In genomic region chr2:71700880-71701397, GRCh38 we compare ENCODE assay signal across 10 cellular contexts.
DNase-seq lines count a peak whose midpoint lies in the region; ATAC-seq and TF ChIP-seq lines count a peak whose summit lies in the region.
"Had no signal": no experiment of that assay in that cellular context is flagged by ENCODE, and none has a peak within 500 bp of the region (broad histone marks: within the 10 kb centered on the region; RNA-seq: fewer than 3 reads in every experiment).

No MANE protein-coding gene starts in this region.

- ATAC-seq in right cardiac atrium (peak; percentile 85 to 87), psoas muscle (peak; percentile 87 to 91 (median 90)), foreskin keratinocyte (no peak)
- ATAC-seq in naive thymus-derived CD4-positive, alpha-beta T cell: no peak

- H3K27ac Mint-ChIP-seq in naive thymus-derived CD4-positive, alpha-beta T cell: no peak overlapping the region
- H3K27ac Mint-ChIP-seq in endothelial cell (ENCODE audit: unreplicated experiment): no peak overlapping the region

- POLR2A ChIA-PET in naive thymus-derived CD4-positive, alpha-beta T cell (lab: Charles Lee): no interaction called here

- no peak for TF ChIP-seq CTCF in ascending aorta (IDR thresholded peaks at IDR 0.05)
- no peak for TF ChIP-seq CTCF in psoas muscle (IDR thresholded peaks at IDR 0.05)
- TF ChIP-seq CTCF in endothelial cell (IDR thresholded peaks at IDR 0.05; ENCODE audit: unreplicated experiment): no peak
- TF ChIP-seq CTCF in foreskin keratinocyte (conservative IDR thresholded peaks at IDR 0.05): no peak

- no peak overlapping the region for H3K4me3 Mint-ChIP-seq in naive thymus-derived CD4-positive, alpha-beta T cell
- no peak overlapping the region for H3K4me3 Mint-ChIP-seq in endothelial cell (ENCODE audit: unreplicated experiment)

- peak; percentile 72 for DNase-seq in AG20443 (ENCODE audit: low spot score)
- DNase-seq in ascending aorta (ENCODE audit: low spot score in 2 of 2): peak; percentile 56 to 94
- peak; percentile 90 to 95 (median 94) for DNase-seq in right cardiac atrium
- DNase-seq in psoas muscle: peak; percentile 84 to 94
- DNase-seq in naive thymus-derived CD4-positive, alpha-beta T cell: no peak
- no peak for DNase-seq in foreskin melanocyte
- DNase-seq in endothelial cell (ENCODE audit: low spot score): no peak
- DNase-seq in foreskin keratinocyte: no peak
- DNase-seq: NCI-H2029, T-helper 2 cell had no signal

- no peaks in the 10 kb centered on the region for H3K27me3 ChIP-seq in ascending aorta
- no peaks in the 10 kb centered on the region for H3K27me3 ChIP-seq in right cardiac atrium (ENCODE audit: control insufficient read depth, insufficient read depth)
- no peaks in the 10 kb centered on the region for H3K27me3 ChIP-seq in psoas muscle (ENCODE audit: insufficient read depth in 3 of 3, low read length in 2 of 3)
- no peaks in the 10 kb centered on the region for H3K27me3 ChIP-seq in naive thymus-derived CD4-positive, alpha-beta T cell (ENCODE audit: control insufficient read depth in 2 of 2, insufficient read depth in 2 of 2, low read length in 2 of 2)
- peaks cover 37% of the 10 kb centered on the region for H3K27me3 ChIP-seq in foreskin keratinocyte

- H3K9me3 Mint-ChIP-seq in naive thymus-derived CD4-positive, alpha-beta T cell: no peaks in the 10 kb centered on the region
- no peaks in the 10 kb centered on the region for H3K9me3 Mint-ChIP-seq in endothelial cell (ENCODE audit: unreplicated experiment)

- H3K9me3 ChIP-seq in ascending aorta: no peaks in the 10 kb centered on the region
- no peaks in the 10 kb centered on the region for H3K9me3 ChIP-seq in right cardiac atrium (ENCODE audit: control insufficient read depth, low read length)
- no peaks in the 10 kb centered on the region for H3K9me3 ChIP-seq in psoas muscle
- H3K9me3 ChIP-seq in naive thymus-derived CD4-positive, alpha-beta T cell (ENCODE audit: control insufficient read depth in 2 of 3, low read length in 3 of 3): no peaks in the 10 kb centered on the region

- H3K27ac ChIP-seq in ascending aorta: peak overlapping the region; percentile 71 to 80
- H3K27ac ChIP-seq in right cardiac atrium (ENCODE audit: low read length): peak overlapping the region; percentile 94
- peak overlapping the region; percentile 90 for H3K27ac ChIP-seq in psoas muscle
- H3K27ac ChIP-seq in naive thymus-derived CD4-positive, alpha-beta T cell (ENCODE audit: low read depth, low read length): no peak overlapping the region
- no peak overlapping the region for H3K27ac ChIP-seq in foreskin keratinocyte

- H3K36me3 Mint-ChIP-seq in naive thymus-derived CD4-positive, alpha-beta T cell: no peaks in the 10 kb centered on the region
- H3K36me3 Mint-ChIP-seq in endothelial cell (ENCODE audit: low read depth, unreplicated experiment): peaks cover 17% of the 10 kb centered on the region

- 39% methylated on average over 13 of the region's 13 CpGs for WGBS in right cardiac atrium
- WGBS in psoas muscle, 3 donors: 16 to 23% (median 18%) methylated on average over 12 to 13 of the region's 13 CpGs

- H3K4me3 ChIP-seq in ascending aorta (no peak overlapping the region), right cardiac atrium (ENCODE audit: low read length) (no peak overlapping the region), psoas muscle (no peak overlapping the region)
- no peak overlapping the region for H3K4me3 ChIP-seq in naive thymus-derived CD4-positive, alpha-beta T cell (ENCODE audit: low read length)

- CTCF ChIA-PET in naive thymus-derived CD4-positive, alpha-beta T cell (lab: Charles Lee): no interaction called here

- H3K4me1 ChIP-seq in ascending aorta: peaks cover 7 to 72% of the 10 kb centered on the region in 2 donors
- H3K4me1 ChIP-seq in right cardiac atrium (ENCODE audit: control insufficient read depth, insufficient read depth, low read length): peaks cover 31% of the 10 kb centered on the region
- peaks cover 47% of the 10 kb centered on the region for H3K4me1 ChIP-seq in psoas muscle
- no peaks in the 10 kb centered on the region for H3K4me1 ChIP-seq in naive thymus-derived CD4-positive, alpha-beta T cell (ENCODE audit: control insufficient read depth in 2 of 2, insufficient read depth in 2 of 2, low read length in 2 of 2)
- H3K4me1 ChIP-seq in foreskin keratinocyte: no peaks in the 10 kb centered on the region

- H3K36me3 ChIP-seq in ascending aorta: no peaks in the 10 kb centered on the region
- H3K36me3 ChIP-seq in psoas muscle (ENCODE audit: insufficient read depth in 1 of 2, low read depth in 1 of 2): no peaks in the 10 kb centered on the region
- H3K36me3 ChIP-seq in naive thymus-derived CD4-positive, alpha-beta T cell (ENCODE audit: control insufficient read depth in 2 of 3, insufficient read depth in 3 of 3, low read length in 3 of 3): no peaks in the 10 kb centered on the region

- no peaks in the 10 kb centered on the region for H3K4me1 Mint-ChIP-seq in naive thymus-derived CD4-positive, alpha-beta T cell
- no peaks in the 10 kb centered on the region for H3K4me1 Mint-ChIP-seq in endothelial cell (ENCODE audit: unreplicated experiment)

- intact Hi-C loops in ascending aorta (cut with DNase I): loop anchor here (2.0 to 5.0 kb wide), 3 partner anchors 16 to 441 kb away; no protein-coding TSS in a partner anchor
- intact Hi-C loops in right cardiac atrium (cut with DNase I): no loop called here
- intact Hi-C loops in psoas muscle (cut with DNase I): loop anchor here in 1 of 2 donors (5.0 kb wide), 1 partner anchor 46 kb away; no protein-coding TSS in a partner anchor
- intact Hi-C loops in naive thymus-derived CD4-positive, alpha-beta T cell (cut with micrococcal nuclease): no loop called here

- H3K27me3 Mint-ChIP-seq in naive thymus-derived CD4-positive, alpha-beta T cell: peaks cover 0 to 22% (median 4%) of the 10 kb centered on the region in 5 donors
- H3K27me3 Mint-ChIP-seq in endothelial cell (ENCODE audit: unreplicated experiment): peaks cover 26% of the 10 kb centered on the region

Comparison
In these comparisons a context has a peak if more than half of its experiments do, and no peak if none do; other contexts are left out.
1. DNase-seq: peak in AG20443 (single experiment), ascending aorta (2 of 2), right cardiac atrium (3 of 3) and psoas muscle (2 of 2); none in naive thymus-derived CD4-positive, alpha-beta T cell (0 of 9), foreskin melanocyte (single experiment), endothelial cell (single experiment) and foreskin keratinocyte (0 of 2).
2. H3K27ac ChIP-seq: peak in ascending aorta (2 of 2), right cardiac atrium (single experiment) and psoas muscle (single experiment); none in naive thymus-derived CD4-positive, alpha-beta T cell (single experiment) and foreskin keratinocyte (single experiment).
3. ATAC-seq: peak in right cardiac atrium (2 of 2) and psoas muscle (4 of 4); none in naive thymus-derived CD4-positive, alpha-beta T cell (single experiment) and foreskin keratinocyte (single experiment).